2 cellular contexts compared by ENCODE assay signal in genomic region chr9:136729926-136730325, GRCh38.
TF ChIP-seq lines count a peak whose summit lies in the region.

No MANE protein-coding gene starts in this region.

TF ChIP-seq in H1, 55 proteins besides CTCF, POLR2A, EP300 and RAD21:
- TF ChIP-seq TCF12 (IDR thresholded peaks at IDR 0.05; ENCODE audit: low read depth, low read length) = no peak
- no peak for TF ChIP-seq SIRT6 (IDR thresholded peaks at IDR 0.05; ENCODE audit: low read length)
- TF ChIP-seq ASH2L (IDR thresholded peaks at IDR 0.05; ENCODE audit: low read length) = no peak
- no peak for TF ChIP-seq TEAD4 (IDR thresholded peaks at IDR 0.05; ENCODE audit: low read depth, low read length)
- no peak for TF ChIP-seq HDAC6 (IDR thresholded peaks at IDR 0.05; ENCODE audit: low read depth, low read length)
- TF ChIP-seq JUN (IDR thresholded peaks at IDR 0.05; ENCODE audit: low read depth, low read length) = no peak
- no peak for TF ChIP-seq GABPA (IDR thresholded peaks at IDR 0.05; ENCODE audit: borderline replicate concordance, insufficient read depth, low read length)
- TF ChIP-seq ATF2 (IDR thresholded peaks at IDR 0.05; ENCODE audit: low read length) = no peak
- TF ChIP-seq CHD1 (IDR thresholded peaks at IDR 0.05; ENCODE audit: low read depth, low read length) = no peak
- TF ChIP-seq POU5F1 (IDR thresholded peaks at IDR 0.05; ENCODE audit: low read depth, low read length) = no peak
- no peak for TF ChIP-seq CBX5 (IDR thresholded peaks at IDR 0.05; ENCODE audit: low read depth, low read length)
- TF ChIP-seq CEBPB (IDR thresholded peaks at IDR 0.05; ENCODE audit: low read depth, low read length) = no peak
- no peak for TF ChIP-seq JUND (IDR thresholded peaks at IDR 0.05; ENCODE audit: low read length)
- TF ChIP-seq SAP30 (IDR thresholded peaks at IDR 0.05; ENCODE audit: insufficient read depth, insufficient replicate concordance, low read length) = no peak

TF ChIP-seq in HEK293T, 16 proteins besides CTCF, POLR2A, EP300 and RAD21:
- TF ChIP-seq NFRKB (IDR thresholded peaks at IDR 0.05) (no peak), BHLHE40 (IDR thresholded peaks at IDR 0.05; ENCODE audit: borderline replicate concordance) (no peak), PKNOX1 (IDR thresholded peaks at IDR 0.05) (no peak), L3MBTL2 (conservative IDR thresholded peaks at IDR 0.05) (no peak), ZNF384 (IDR thresholded peaks at IDR 0.05) (no peak), HDGF (IDR thresholded peaks at IDR 0.05; ENCODE audit: borderline replicate concordance) (no peak), ELF4 (IDR thresholded peaks at IDR 0.05) (no peak), FOXA1 (IDR thresholded peaks at IDR 0.05) (no peak), ARNT (IDR thresholded peaks at IDR 0.05) (no peak)
